Comparison of ENCODE assay signal across 1 cellular context in the genomic region with DNA sequence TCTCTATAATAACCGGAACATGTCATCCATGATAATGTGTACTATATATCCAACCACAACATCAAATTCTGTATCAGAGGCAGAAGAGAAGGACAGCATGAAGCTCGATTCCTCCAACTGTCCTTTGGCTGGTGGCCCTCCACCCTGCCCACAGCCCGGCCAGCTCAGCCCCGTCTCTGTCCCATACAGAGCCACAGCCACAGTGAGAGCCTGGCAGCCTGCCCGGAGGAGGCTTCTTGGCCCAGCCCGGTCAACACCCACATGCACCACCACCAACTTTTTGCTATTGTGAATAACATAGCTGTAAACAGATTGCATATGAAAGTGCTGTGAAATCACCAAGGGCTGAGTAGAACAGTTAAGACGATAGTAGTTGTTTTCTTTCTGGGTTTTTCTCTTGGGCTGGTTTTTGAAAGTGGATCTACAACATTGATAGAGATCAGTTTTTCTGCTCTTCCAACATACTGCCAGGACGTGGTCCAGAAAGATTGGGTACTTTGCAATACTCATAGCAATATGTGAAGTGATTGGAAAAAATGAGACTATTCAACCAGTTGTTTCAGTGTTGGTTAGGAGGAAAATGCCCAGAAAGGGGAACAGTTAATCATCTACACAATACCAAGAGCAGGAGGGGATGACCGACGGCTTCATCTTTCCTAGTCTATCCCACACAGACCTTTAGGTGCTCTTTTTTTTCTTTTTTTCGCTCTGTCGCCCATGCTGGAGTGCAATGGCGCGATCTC.
TF ChIP-seq lines count a peak whose summit lies in the region.

No MANE protein-coding gene starts in this region.

TF ChIP-seq in GM12878, 131 proteins besides CTCF, POLR2A, EP300 and RAD21 (continued from another document):
- TF ChIP-seq ATF3 (IDR thresholded peaks at IDR 0.05; ENCODE audit: borderline replicate concordance, extremely low read depth, low read depth, low read length) (no peak), NR2C2 (IDR thresholded peaks at IDR 0.05; ENCODE audit: borderline replicate concordance, control insufficient read depth, insufficient read length, low read depth) (no peak), ZNF384 (IDR thresholded peaks at IDR 0.05; ENCODE audit: borderline replicate concordance, low read depth, low read length) (no peak), ETV6 (conservative IDR thresholded peaks at IDR 0.05 in 1 of 2, IDR thresholded peaks at IDR 0.05 in 1 of 2; ENCODE audit: borderline replicate concordance in 1 of 2, low read depth in 1 of 2) (no peak), TCF3 (IDR thresholded peaks at IDR 0.05; ENCODE audit: borderline replicate concordance, insufficient read depth, low read depth, low read length) (no peak), YBX1 (IDR thresholded peaks at IDR 0.05) (no peak), MLLT1 (IDR thresholded peaks at IDR 0.05) (peak; percentile 41; the same call in 1 of the 2 replicates), ZNF687 (IDR thresholded peaks at IDR 0.05) (no peak), ZNF24 (IDR thresholded peaks at IDR 0.05) (no peak), ZBED1 (IDR thresholded peaks at IDR 0.05; ENCODE audit: borderline replicate concordance) (no peak), EZH2 (IDR thresholded peaks at IDR 0.05; ENCODE audit: borderline replicate concordance, control insufficient read depth, low read depth, low read length) (no peak), NR2C1 (IDR thresholded peaks at IDR 0.05) (no peak)
- TF ChIP-seq, protein P1, sequence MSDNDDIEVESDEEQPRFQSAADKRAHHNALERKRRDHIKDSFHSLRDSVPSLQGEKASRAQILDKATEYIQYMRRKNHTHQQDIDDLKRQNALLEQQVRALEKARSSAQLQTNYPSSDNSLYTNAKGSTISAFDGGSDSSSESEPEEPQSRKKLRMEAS (IDR thresholded peaks at IDR 0.05; ENCODE audit: low read depth, low read length): no peak
- TF ChIP-seq, protein P2, sequence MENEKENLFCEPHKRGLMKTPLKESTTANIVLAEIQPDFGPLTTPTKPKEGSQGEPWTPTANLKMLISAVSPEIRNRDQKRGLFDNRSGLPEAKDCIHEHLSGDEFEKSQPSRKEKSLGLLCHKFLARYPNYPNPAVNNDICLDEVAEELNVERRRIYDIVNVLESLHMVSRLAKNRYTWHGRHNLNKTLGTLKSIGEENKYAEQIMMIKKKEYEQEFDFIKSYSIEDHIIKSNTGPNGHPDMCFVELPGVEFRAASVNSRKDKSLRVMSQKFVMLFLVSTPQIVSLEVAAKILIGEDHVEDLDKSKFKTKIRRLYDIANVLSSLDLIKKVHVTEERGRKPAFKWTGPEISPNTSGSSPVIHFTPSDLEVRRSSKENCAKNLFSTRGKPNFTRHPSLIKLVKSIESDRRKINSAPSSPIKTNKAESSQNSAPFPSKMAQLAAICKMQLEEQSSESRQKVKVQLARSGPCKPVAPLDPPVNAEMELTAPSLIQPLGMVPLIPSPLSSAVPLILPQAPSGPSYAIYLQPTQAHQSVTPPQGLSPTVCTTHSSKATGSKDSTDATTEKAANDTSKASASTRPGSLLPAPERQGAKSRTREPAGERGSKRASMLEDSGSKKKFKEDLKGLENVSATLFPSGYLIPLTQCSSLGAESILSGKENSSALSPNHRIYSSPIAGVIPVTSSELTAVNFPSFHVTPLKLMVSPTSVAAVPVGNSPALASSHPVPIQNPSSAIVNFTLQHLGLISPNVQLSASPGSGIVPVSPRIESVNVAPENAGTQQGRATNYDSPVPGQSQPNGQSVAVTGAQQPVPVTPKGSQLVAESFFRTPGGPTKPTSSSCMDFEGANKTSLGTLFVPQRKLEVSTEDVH (IDR thresholded peaks at IDR 0.05; ENCODE audit: low read depth, partially characterized antibody): no peak
